ENCODE assay signal across 1 cellular context in genomic region chr14:21231020-21231652, GRCh38.
TF ChIP-seq lines count a peak whose summit lies in the region.

No MANE protein-coding gene starts in this region.

TF ChIP-seq in IMR-90, 13 proteins besides CTCF, POLR2A, EP300 and RAD21:
- TF ChIP-seq CEBPB (IDR thresholded peaks at IDR 0.05; ENCODE audit: low read depth, low read length), result peak; percentile 71
- TF ChIP-seq MAFK (IDR thresholded peaks at IDR 0.05; ENCODE audit: low read depth, low read length), result no peak
TF ChIP-seq in IMR-90: peak in this region for 1.
